In the genomic region with DNA sequence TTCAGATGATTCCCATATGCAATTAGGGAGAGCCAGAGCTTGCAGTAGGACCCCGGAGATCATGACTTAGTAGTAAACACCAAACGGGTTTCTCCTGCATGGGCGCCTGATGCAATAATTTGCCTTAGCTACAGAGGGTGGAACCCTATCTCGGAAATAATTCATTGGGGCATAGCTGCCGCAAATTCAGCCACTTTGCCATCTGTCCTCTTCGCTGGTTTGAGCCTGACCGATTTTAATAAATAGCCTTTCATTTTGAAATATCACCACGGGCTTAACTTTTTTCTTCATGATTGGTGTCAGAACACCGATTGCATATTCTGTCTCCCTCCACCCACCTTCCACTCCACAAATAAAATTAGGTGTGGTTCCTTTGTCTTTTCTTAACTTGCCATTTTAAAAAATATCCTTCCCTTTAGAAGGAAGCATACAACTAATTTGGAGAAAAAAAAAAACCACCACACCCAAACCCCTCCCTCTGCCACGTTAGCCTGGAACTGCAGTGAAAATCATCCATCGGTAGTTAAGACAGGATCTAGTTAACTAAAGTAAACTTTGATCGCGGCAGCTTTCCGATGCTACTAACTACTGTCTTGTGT, we compare ENCODE assay signal across 8 cellular contexts. TPM values are rescaled to one million over a fixed set of nuclear protein-coding genes. Genes with fewer than 3 reads are reported as not detected.
DNase-seq lines count a peak whose midpoint lies in the region; ATAC-seq and TF ChIP-seq lines count a peak whose summit lies in the region.

No MANE protein-coding gene starts in this region.

- H3K4me3 ChIP-seq in GM23248 = peak overlapping the region; percentile 100
- H3K4me3 ChIP-seq in choroid plexus epithelial cell (ENCODE audit: low read depth, low read length) = peak overlapping the region; percentile 95

- DNase-seq in CD4-positive, alpha-beta T cell = no peak
- DNase-seq in GM23248 (peak; percentile 77), RKO (ENCODE audit: low spot score) (peak; percentile 67), choroid plexus epithelial cell (ENCODE audit: low read depth) (peak; percentile 59), mesothelial cell of epicardium (ENCODE audit: low spot score in 2 of 2, unreplicated experiment in 2 of 2) (no peak), T1000 (lab: John Stamatoyannopoulos, UW) (no peak)

- peak overlapping the region; percentile 99 for H3K4me3 Mint-ChIP-seq in CD4-positive, alpha-beta T cell
- peak overlapping the region; percentile 98 for H3K4me3 Mint-ChIP-seq in mesothelial cell of epicardium

- intact Hi-C loops in CD4-positive, alpha-beta T cell (cut with DNase I, micrococcal nuclease) = loop anchor here in 1 of 2 experiments (5.0 to 10.0 kb wide), 2 partner anchors 569 to 1899 kb away; partner anchors contain the start of genes AVL9, FKBP14, LSM5 and PLEKHA8

- no peaks in the 10 kb centered on the region for H3K9me2 ChIP-seq in GM23248 (ENCODE audit: insufficient read depth)

- CTCF ChIA-PET in CD4-positive, alpha-beta T cell (lab: Charles Lee) = no interaction called here

- no peaks in the 10 kb centered on the region for H3K9me3 Mint-ChIP-seq in CD4-positive, alpha-beta T cell
- H3K9me3 Mint-ChIP-seq in mesothelial cell of epicardium = no peaks in the 10 kb centered on the region

- H3K27ac ChIP-seq in CD4-positive, alpha-beta T cell (ENCODE audit: low read depth, low read length) = no peak overlapping the region
- H3K27ac ChIP-seq in GM23248 = peak overlapping the region; percentile 95

- in situ Hi-C loops in GM23248 (cut with MboI) = no loop called here

- H3K36me3 Mint-ChIP-seq in CD4-positive, alpha-beta T cell (ENCODE audit: low read depth) = peaks cover 66% of the 10 kb centered on the region
- peaks cover 20% of the 10 kb centered on the region for H3K36me3 Mint-ChIP-seq in mesothelial cell of epicardium

- peaks cover 98% of the 10 kb centered on the region for H3K79me2 ChIP-seq in GM23248 (ENCODE audit: insufficient read depth)

- no peak for ATAC-seq in CD4-positive, alpha-beta T cell (ENCODE audit: poor library complexity)
- ATAC-seq in HG02759 (IDR thresholded peaks at IDR 0.05; ENCODE audit: unreplicated experiment) (no peak), GM21786 (IDR thresholded peaks at IDR 0.05; ENCODE audit: unreplicated experiment) (no peak)

- H3K4me1 Mint-ChIP-seq in CD4-positive, alpha-beta T cell (ENCODE audit: low read depth) = peaks cover 78% of the 10 kb centered on the region
- H3K4me1 Mint-ChIP-seq in mesothelial cell of epicardium = peaks cover 25% of the 10 kb centered on the region

- POLR2A ChIA-PET in CD4-positive, alpha-beta T cell (lab: Charles Lee) = no interaction called here

- peaks cover 19% of the 10 kb centered on the region for H3K4me1 ChIP-seq in GM23248 (ENCODE audit: insufficient read depth)

- H3K27me3 ChIP-seq in CD4-positive, alpha-beta T cell (ENCODE audit: control insufficient read depth, insufficient read depth, low read length) = no peaks in the 10 kb centered on the region
- H3K27me3 ChIP-seq in GM23248 (replicated peaks; ENCODE audit: insufficient read depth) = no peaks in the 10 kb centered on the region

- H4K20me1 ChIP-seq in GM23248 (ENCODE audit: insufficient read depth) = no peaks in the 10 kb centered on the region

- H3K9ac ChIP-seq in GM23248 = peak overlapping the region; percentile 100

- peak overlapping the region; percentile 99 for H3K4me2 ChIP-seq in GM23248 (ENCODE audit: unreplicated experiment)

- peak overlapping the region; percentile 100 for H3K27ac Mint-ChIP-seq in CD4-positive, alpha-beta T cell
- H3K27ac Mint-ChIP-seq in mesothelial cell of epicardium = peak overlapping the region; percentile 98

- 0 to 1% methylated on average over 14 of the region's 14 CpGs for WGBS in GM23248 (ENCODE audit: low coverage in 1 of 2, low lambda C conversion rate in 2 of 2, missing lambda C conversion rate in 2 of 2), 2 experiments

- H3F3A ChIP-seq in GM23248 (ENCODE audit: insufficient read depth) = peaks cover 62% of the 10 kb centered on the region

- peaks cover 45% of the 10 kb centered on the region for H3K36me3 ChIP-seq in GM23248 (ENCODE audit: low read depth)

- H3K9me3 ChIP-seq in CD4-positive, alpha-beta T cell (ENCODE audit: control insufficient read depth, low read length) = no peaks in the 10 kb centered on the region
- H3K9me3 ChIP-seq in GM23248 (ENCODE audit: low read depth) = no peaks in the 10 kb centered on the region

- H3K27me3 Mint-ChIP-seq in CD4-positive, alpha-beta T cell = no peaks in the 10 kb centered on the region
- H3K27me3 Mint-ChIP-seq in mesothelial cell of epicardium (ENCODE audit: low read depth) = no peaks in the 10 kb centered on the region

- no peak overlapping the region for H2AFZ ChIP-seq in GM23248

- no peak for TF ChIP-seq CTCF in CD4-positive, alpha-beta T cell (IDR thresholded peaks at IDR 0.05)
- peak; percentile 5 for TF ChIP-seq CTCF in choroid plexus epithelial cell (conservative IDR thresholded peaks at IDR 0.05; ENCODE audit: low read depth, low read length)
- TF ChIP-seq CTCF in mesothelial cell of epicardium (IDR thresholded peaks at IDR 0.05; ENCODE audit: unreplicated experiment) = no peak

RNA-seq across cellular contexts. Expression of gene GARS1, which starts 1.5 kb away (rescaled TPM):
- 100 to 1,000 TPM; 127 to 132 TPM for total RNA-seq in CD4-positive, alpha-beta T cell
- 232 and 313 TPM in 2 replicates for total RNA-seq in GM23248 (2014; rRNA removed; shearing (Covaris generic))
- 471 and 498 TPM in 2 replicates for polyA plus RNA-seq in GM23248 (2016; fragmentation: Nextera tagmentation; extraction: Ambion mirVana)
- total RNA-seq in mesothelial cell of epicardium = 87.5 to 92.2 TPM (median 90.3 TPM) in 3 replicates

Comparison
In these comparisons a context has a peak if more than half of its experiments do, and no peak if none do; other contexts are left out.
1. DNase-seq: peak in GM23248 (single experiment), RKO (single experiment) and choroid plexus epithelial cell (single experiment); none in CD4-positive, alpha-beta T cell (0 of 10), mesothelial cell of epicardium (0 of 2) and T1000 (single experiment).